In the genomic region with DNA sequence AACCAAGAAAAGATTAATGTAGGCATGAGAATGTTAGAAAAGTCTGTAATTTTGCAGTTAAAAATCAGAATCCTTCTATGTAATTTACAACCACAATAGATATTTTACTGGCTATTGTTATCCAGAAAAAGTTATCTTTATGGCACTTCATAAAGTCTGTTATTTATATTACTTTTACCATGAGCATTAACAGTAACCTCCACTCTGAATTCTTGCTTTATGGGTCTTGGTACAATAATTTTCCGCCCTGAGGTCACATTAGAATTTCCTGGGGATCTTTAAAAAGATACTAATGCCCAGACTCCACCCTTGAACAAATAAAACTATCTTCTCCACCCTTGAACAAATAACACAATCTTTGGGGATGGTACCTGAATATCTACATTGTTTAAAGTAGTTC, we compare ENCODE assay signal across 8 cellular contexts. TPM values are rescaled to one million over a fixed set of nuclear protein-coding genes. Genes with fewer than 3 reads are reported as not detected.
"Had no signal": no experiment of that assay in that cellular context is flagged by ENCODE, and none has a peak within 500 bp of the region (broad histone marks: within the 10 kb centered on the region; RNA-seq: fewer than 3 reads in every experiment).

No MANE protein-coding gene starts in this region.

- H3K4me1 Mint-ChIP-seq: GM23338, H9 had no signal

- H2AFZ ChIP-seq: GM23338 had no signal

- H3K4me3 Mint-ChIP-seq: GM23338, H9, HFFc6 had no signal

- ATAC-seq: GM23338, K562 had no signal

- H3K4me2 ChIP-seq: GM23338 had no signal

- H3K9me3 Mint-ChIP-seq: GM23338, H9, HFFc6 had no signal

- H3K4me3 ChIP-seq: GM23338, K562 had no signal

- DNase-seq: H9, HCEC 1CT, HFFc6, IMR-90 had no signal

- H3K27ac Mint-ChIP-seq: GM23338, H9, HFFc6 had no signal

RNA-seq across cellular contexts. Expression of gene RSPO3, which starts 9.6 kb away (rescaled TPM):
- total RNA-seq: GM23338, H1, H9, HFFc6, HT-29, IMR-90, K562 had no signal
